Comparison of ENCODE assay signal across 2 cellular contexts in genomic region chr9:116096853-116097252, GRCh38.
TF ChIP-seq lines count a peak whose summit lies in the region.

No MANE protein-coding gene starts in this region.

TF ChIP-seq in GM23338, 12 proteins besides CTCF, POLR2A, EP300 and RAD21:
- no peak for TF ChIP-seq EZH2phosphoT487 (IDR thresholded peaks at IDR 0.05; ENCODE audit: unreplicated experiment)
- TF ChIP-seq CREB1 (CRISPR knock-in tag; IDR thresholded peaks at IDR 0.05; ENCODE audit: low read depth): no peak
- no peak for TF ChIP-seq ETS1 (IDR thresholded peaks at IDR 0.05)
- TF ChIP-seq EZH2 (IDR thresholded peaks at IDR 0.05; ENCODE audit: low read depth, unreplicated experiment): no peak
- no peak for TF ChIP-seq POLR2AphosphoS5 (IDR thresholded peaks at IDR 0.05; ENCODE audit: low read depth)
- no peak for TF ChIP-seq STAT1 (IDR thresholded peaks at IDR 0.05; ENCODE audit: unreplicated experiment)
- TF ChIP-seq JUNB (IDR thresholded peaks at IDR 0.05; ENCODE audit: unreplicated experiment): no peak
- TF ChIP-seq NANOG (IDR thresholded peaks at IDR 0.05; ENCODE audit: borderline replicate concordance): no peak
- no peak for TF ChIP-seq ZNF114 (CRISPR knock-in tag; IDR thresholded peaks at IDR 0.05)
- TF ChIP-seq REST (IDR thresholded peaks at IDR 0.05; ENCODE audit: unreplicated experiment): no peak
- no peak for TF ChIP-seq ZNF462 (CRISPR knock-in tag; IDR thresholded peaks at IDR 0.05)
- no peak for TF ChIP-seq ZNF331 (CRISPR knock-in tag; IDR thresholded peaks at IDR 0.05; ENCODE audit: low read depth)

TF ChIP-seq in H1, 55 proteins besides CTCF, POLR2A, EP300 and RAD21:
- TF ChIP-seq CBX8 (IDR thresholded peaks at IDR 0.05; ENCODE audit: borderline replicate concordance, low read depth, low read length) (no peak), TAF7 (optimal IDR thresholded peaks at IDR 0.05; ENCODE audit: borderline replicate concordance, low read depth, low read length) (no peak), TBP (IDR thresholded peaks at IDR 0.05; ENCODE audit: low read depth, low read length) (no peak), KDM1A (IDR thresholded peaks at IDR 0.05; ENCODE audit: borderline replicate concordance, low read length) (no peak), GABPA (IDR thresholded peaks at IDR 0.05; ENCODE audit: borderline replicate concordance, insufficient read depth, low read length) (no peak), ZNF274 (IDR thresholded peaks at IDR 0.05; ENCODE audit: borderline replicate concordance, extremely low read depth, low read length) (no peak), TCF12 (IDR thresholded peaks at IDR 0.05; ENCODE audit: low read depth, low read length) (no peak), SIRT6 (IDR thresholded peaks at IDR 0.05; ENCODE audit: low read length) (no peak), RXRA (IDR thresholded peaks at IDR 0.05; ENCODE audit: insufficient read depth, low read depth, low read length) (no peak), BCL11A (IDR thresholded peaks at IDR 0.05; ENCODE audit: low read depth in 2 of 2, low read length in 2 of 2) (no peak), EZH2 (IDR thresholded peaks at IDR 0.05; ENCODE audit: low read depth, low read length, severe bottlenecking) (no peak), POLR2AphosphoS5 (IDR thresholded peaks at IDR 0.05; ENCODE audit: low read depth, low read length) (no peak), TEAD4 (IDR thresholded peaks at IDR 0.05; ENCODE audit: low read depth, low read length) (no peak)
